In the genomic region with DNA sequence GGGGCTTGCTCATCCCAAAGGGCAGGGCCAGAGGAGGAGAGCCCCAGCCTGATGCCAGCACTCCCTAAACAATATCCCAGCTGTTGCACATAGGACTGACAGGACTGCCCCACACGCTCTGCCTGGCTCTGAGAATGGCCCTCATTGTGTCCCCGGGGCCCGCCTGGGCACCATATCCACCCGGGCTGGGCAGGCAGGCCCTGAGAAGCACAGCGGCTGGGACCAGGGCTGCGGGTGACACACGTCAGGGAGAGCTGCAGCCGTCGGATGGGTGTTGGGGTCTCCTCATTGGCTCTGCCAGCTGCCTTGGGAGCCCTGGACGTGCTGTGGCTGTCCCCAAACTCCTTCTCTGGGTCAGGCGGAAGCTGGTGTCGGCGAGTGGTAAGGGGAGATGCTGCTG, we compare ENCODE assay signal across 1 cellular context.
TF ChIP-seq lines count a peak whose summit lies in the region.

No MANE protein-coding gene starts in this region.

TF ChIP-seq in endothelial cell of umbilical vein, 7 proteins besides CTCF, POLR2A, EP300 and RAD21 (continued from another document):
- TF ChIP-seq POLR2AphosphoS5 (IDR thresholded peaks at IDR 0.05; ENCODE audit: insufficient read depth, low read depth, low read length) (no peak), JUN (IDR thresholded peaks at IDR 0.05; ENCODE audit: borderline replicate concordance, insufficient read depth, insufficient read length, low read depth) (no peak)
TF ChIP-seq in endothelial cell of umbilical vein: peak in this region for 0.
